ENCODE assay signal across 7 cellular contexts in genomic region chr16:56356276-56357241, GRCh38.
A peak's percentile ranks its signal among the peaks of the same experiment; 100 is the strongest.
DNase-seq lines count a peak whose midpoint lies in the region; ATAC-seq and TF ChIP-seq lines count a peak whose summit lies in the region.

No MANE protein-coding gene starts in this region.

- peak; percentile 79 to 94 (median 88) for TF ChIP-seq CTCF in right lobe of liver (IDR thresholded peaks at IDR 0.05)

- peak; percentile 33 for TF ChIP-seq POLR2A in right lobe of liver (IDR thresholded peaks at IDR 0.05)

- 3% methylated on average over 28 of the region's 33 CpGs for WGBS in right lobe of liver (ENCODE audit: insufficient coverage, low coverage, low lambda C conversion rate, missing lambda C conversion rate)

- H3K27ac ChIP-seq in right lobe of liver = peak overlapping the region; percentile 34 to 45 (median 38)

- peaks cover 0 to 7% (median 0%) of the 10 kb centered on the region in 4 donors for H3K36me3 ChIP-seq in right lobe of liver

- no peaks in the 10 kb centered on the region for H3K9me3 ChIP-seq in right lobe of liver

- H3K4me1 ChIP-seq in right lobe of liver = peaks cover 0 to 13% (median 0%) of the 10 kb centered on the region in 4 donors

- intact Hi-C loops in right lobe of liver (cut with DNase I) = no loop called here

- H3K4me3 ChIP-seq in right lobe of liver = peak overlapping the region; percentile 17 to 44 (median 33)

- H3K27me3 ChIP-seq in right lobe of liver = no peaks in the 10 kb centered on the region

- DNase-seq in NCI-H2107 treated with DMSO at 0.1 percent for 48 hours (lab: John Stamatoyannopoulos, UW; ENCODE audit: unreplicated experiment) (peak; percentile 16), ecto neural progenitor cell (ENCODE audit: low spot score) (peak; percentile 89), right lobe of liver (peak; percentile 86 to 90 (median 88))
- DNase-seq in activated CD4-positive, alpha-beta T cell treated with anti-CD3 and anti-CD28 coated beads, Interleukin-2, amount 50 U/mL, for 24 hours (ENCODE audit: low read depth in 1 of 2, low spot score in 1 of 2) = peak; percentile 9 to 39
- DNase-seq in stimulated activated CD4-positive, alpha-beta T cell treated with anti-CD3 and anti-CD28 coated beads, Interleukin-4, amount 100 ng/mL, for 4 hours = peak; percentile 35

- ATAC-seq in GM18502 (IDR thresholded peaks at IDR 0.05; ENCODE audit: poor library complexity, unreplicated experiment) (peak; percentile 93), HG02884 (IDR thresholded peaks at IDR 0.05; ENCODE audit: unreplicated experiment) (peak; percentile 78), right lobe of liver (peak; percentile 95 to 98 (median 97))

Comparison
In these comparisons a context has a peak if more than half of its experiments do, and no peak if none do; other contexts are left out.
1. Peak in every context shown above with its lines: DNase-seq, ATAC-seq, H3K4me3 ChIP-seq and H3K27ac ChIP-seq.
2. DNase-seq: peak in every context shown above with its lines; median percentile 89 in ecto neural progenitor cell; 88 in right lobe of liver; 35 in stimulated activated CD4-positive, alpha-beta T cell treated with anti-CD3 and anti-CD28 coated beads, Interleukin-4, amount 100 ng/mL, for 4 hours; 24 in activated CD4-positive, alpha-beta T cell treated with anti-CD3 and anti-CD28 coated beads, Interleukin-2, amount 50 U/mL, for 24 hours; 16 in NCI-H2107 treated with DMSO at 0.1 percent for 48 hours.